ENCODE assay signal across 8 cellular contexts in the genomic region with DNA sequence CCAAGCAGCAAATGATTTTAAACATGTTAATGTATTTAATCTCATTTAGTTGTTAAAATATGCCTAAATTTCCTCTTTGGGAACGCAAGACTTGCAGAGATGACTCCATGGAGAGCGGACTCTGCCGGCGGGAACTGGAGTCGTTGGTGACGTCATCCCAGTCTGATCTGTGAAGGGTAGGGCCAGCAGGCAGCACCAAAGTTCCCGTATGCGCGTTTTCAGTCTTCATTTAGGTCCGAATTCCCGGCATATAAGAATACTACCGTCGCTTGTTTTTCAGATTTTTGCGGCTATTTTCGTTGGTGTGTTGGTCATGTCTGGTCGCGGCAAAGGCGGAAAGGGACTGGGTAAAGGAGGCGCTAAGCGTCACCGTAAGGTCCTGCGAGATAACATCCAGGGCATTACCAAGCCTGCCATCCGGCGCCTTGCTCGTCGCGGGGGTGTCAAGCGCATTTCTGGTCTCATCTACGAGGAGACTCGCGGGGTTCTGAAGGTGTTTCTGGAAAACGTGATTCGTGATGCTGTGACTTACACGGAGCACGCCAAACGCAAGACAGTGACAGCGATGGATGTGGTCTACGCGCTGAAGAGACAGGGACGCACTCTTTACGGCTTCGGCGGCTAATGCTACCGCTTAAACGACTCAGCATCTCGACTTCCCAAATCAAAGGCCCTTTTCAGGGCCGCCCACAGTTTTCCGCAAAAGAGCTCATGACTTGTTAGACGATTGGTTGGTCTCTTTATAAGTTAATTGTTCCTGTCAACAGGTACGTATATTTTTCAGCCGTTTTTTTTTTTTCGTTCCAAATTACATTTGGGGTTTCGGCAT.
DNase-seq lines count a peak whose midpoint lies in the region; ATAC-seq, FAIRE-seq and TF ChIP-seq lines count a peak whose summit lies in the region.

No MANE protein-coding gene starts in this region.

- DNase-seq in A673 (ENCODE audit: low spot score) (peak; percentile 99), NCI-H2196 (lab: John Stamatoyannopoulos, UW; ENCODE audit: unreplicated experiment) (peak; percentile 97)
- peak; percentile 86 for DNase-seq in central memory CD4-positive, alpha-beta T cell
- peak; percentile 69 to 73 for DNase-seq in stimulated activated CD4-positive, alpha-beta T cell treated with anti-CD3 and anti-CD28 coated beads, Interleukin-12 subunit alpha, Interleukin-12 subunit beta, amount 100 ng/mL, for 24 hours (ENCODE audit: low read depth in 2 of 2)

- no peaks in the 10 kb centered on the region for H3K27me3 ChIP-seq in A673 (replicated peaks; ENCODE audit: insufficient read depth, low read depth, low read length, poor library complexity)

- TSS peak; percentile 91 for BruUV-seq in A673 (replicated peaks; lab: Mats Ljungman, UMichigan)

- CTCF ChIA-PET in A673 (lab: Charles Lee), result no interaction called here

- H3K9me3 ChIP-seq in A673 (ENCODE audit: low read depth, low read length, poor library complexity, severe bottlenecking), result no peaks in the 10 kb centered on the region

- ATAC-seq in GM18861 (IDR thresholded peaks at IDR 0.05; ENCODE audit: unreplicated experiment) (peak; percentile 32), HG03097 (IDR thresholded peaks at IDR 0.05; ENCODE audit: low FRiP score, unreplicated experiment) (peak; percentile 58)

- peak; percentile 51 for TF ChIP-seq CTCF in A673 (conservative IDR thresholded peaks at IDR 0.05; ENCODE audit: low read depth, low read length)
- TF ChIP-seq CTCF in WI38 (IDR thresholded peaks at IDR 0.05; ENCODE audit: low read depth, low read length), result no peak

- peak; percentile 94 for FAIRE-seq in islet of Langerhans (lab: Jason Lieb, UNC)

- intact Hi-C loops in A673 (cut with micrococcal nuclease; ENCODE audit: unreplicated experiment), result loop anchor here (10.0 kb wide), 1 partner anchor 180 kb away; a partner anchor contains a TSS

- no peaks in the 10 kb centered on the region for H3K36me3 ChIP-seq in A673 (ENCODE audit: insufficient read depth, low read length, poor library complexity, severe bottlenecking)

- POLR2A ChIA-PET in A673 (lab: Charles Lee; ENCODE audit: low non-redundant PET), result interaction anchor here (0.6 to 1.9 kb wide), 7 partner anchors 11 to 974 kb away, joined by 3 to 11 read pairs (median 5); a partner anchor contains a TSS

- H3K4me3 ChIP-seq in A673 (ENCODE audit: low read depth, low read length, poor library complexity, severe bottlenecking) (peak overlapping the region; percentile 69), WI38 (ENCODE audit: low read depth, low read length) (peak overlapping the region; percentile 96)

- H3K27ac ChIP-seq in A673 (ENCODE audit: low read depth, low read length, poor library complexity, severe bottlenecking), result peak overlapping the region; percentile 89

- peaks cover 13% of the 10 kb centered on the region for H3K4me1 ChIP-seq in A673 (ENCODE audit: insufficient read depth, low read length, poor library complexity, severe bottlenecking)

Comparison
In these comparisons a context has a peak if more than half of its experiments do, and no peak if none do; other contexts are left out.
1. Peak in every context shown above with its lines: DNase-seq, ATAC-seq, H3K4me3 ChIP-seq and H3K27ac ChIP-seq.